In the genomic region with DNA sequence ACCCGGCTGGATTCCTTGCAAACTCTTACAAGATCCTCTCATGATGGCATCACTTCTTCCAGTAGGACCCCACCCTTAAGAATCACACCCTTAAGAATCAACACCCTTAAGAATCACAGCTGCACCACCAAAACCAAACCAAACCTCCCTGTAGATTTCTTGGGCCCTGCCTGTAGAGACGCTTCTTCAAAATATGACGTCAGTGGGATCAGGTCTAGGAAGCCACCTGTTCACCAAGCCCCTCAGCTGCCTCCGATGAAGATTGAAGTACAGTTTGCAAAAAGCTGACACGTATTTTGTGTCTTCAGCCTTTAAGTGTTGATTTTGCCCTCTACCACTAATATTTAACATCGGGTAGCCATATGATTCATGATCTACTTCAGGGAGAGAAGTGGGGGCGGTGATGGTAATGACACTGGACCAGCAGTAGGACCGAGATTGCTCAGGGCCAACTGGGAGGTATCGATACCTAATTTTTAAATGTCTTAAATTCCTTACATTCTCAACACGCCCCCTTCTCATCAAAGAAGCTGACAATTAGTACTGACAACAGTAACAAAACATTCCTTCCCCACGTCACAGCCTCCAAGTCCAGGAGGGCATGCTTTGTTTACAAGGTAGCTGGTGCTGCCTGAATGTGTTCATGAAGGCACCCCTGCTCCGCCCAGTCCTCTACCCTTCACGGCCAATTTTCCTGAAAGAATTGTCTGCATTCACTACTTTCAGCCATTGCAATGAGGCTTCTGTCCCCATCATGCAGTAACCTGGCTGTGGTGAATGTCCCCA, we compare ENCODE assay signal across 2 cellular contexts.
TF ChIP-seq lines count a peak whose summit lies in the region.

No MANE protein-coding gene starts in this region.

TF ChIP-seq in HEK293, 187 proteins besides CTCF, POLR2A, EP300 and RAD21 (continued from another document):
- no peak for TF ChIP-seq ZNF184 (tag by site-specific recombination; IDR thresholded peaks at IDR 0.05)

TF ChIP-seq in H1, 55 proteins besides CTCF, POLR2A, EP300 and RAD21:
- TF ChIP-seq MAX (IDR thresholded peaks at IDR 0.05) (0 out of 2 replicates have a peak, but pooled peaks have one; percentile 10), SP1 (IDR thresholded peaks at IDR 0.05; ENCODE audit: low read depth, low read length) (no peak), SIN3A (conservative IDR thresholded peaks at IDR 0.05 in 1 of 2, IDR thresholded peaks at IDR 0.05 in 1 of 2; ENCODE audit: low read depth in 1 of 2, low read length in 2 of 2) (0 out of 4 replicates have a peak, but pooled peaks of 1 of the 2 experiments have one; percentile 29), GTF2F1 (IDR thresholded peaks at IDR 0.05; ENCODE audit: borderline replicate concordance, low read depth, low read length) (no peak), TEAD4 (IDR thresholded peaks at IDR 0.05; ENCODE audit: low read depth, low read length) (peak; percentile 58; the same call in 1 of the 2 replicates)
